ENCODE assay signal across 9 cellular contexts in the genomic region with DNA sequence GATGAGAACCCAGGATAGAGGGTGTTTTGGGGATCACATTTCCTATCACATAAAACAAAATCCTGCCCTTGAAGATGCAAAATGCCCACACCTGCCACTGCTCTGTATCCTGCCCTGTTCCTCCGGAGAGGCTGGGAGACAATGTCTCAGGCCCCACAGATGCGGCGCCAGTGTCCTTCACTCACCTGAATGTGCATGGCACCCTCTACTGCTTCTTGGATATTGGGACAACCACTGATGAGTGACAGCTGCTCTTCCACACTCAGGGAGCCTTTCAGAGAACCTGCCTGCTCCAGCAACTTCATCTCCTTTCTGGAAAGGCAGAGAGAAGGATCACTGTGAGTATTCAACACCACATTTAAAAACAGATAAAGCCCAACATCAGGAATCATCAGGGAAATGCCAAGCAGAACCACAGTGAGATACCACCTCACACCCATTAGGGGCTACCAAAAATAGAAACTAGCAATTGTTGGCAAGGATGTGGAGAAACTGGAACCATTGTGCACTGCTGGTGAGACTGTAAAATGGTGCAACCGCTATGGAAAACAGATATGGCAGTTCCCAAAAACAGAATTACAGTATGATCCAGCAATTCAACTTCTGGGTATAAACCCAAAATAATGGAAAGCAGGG. TPM values are rescaled to one million over a fixed set of nuclear protein-coding genes. Genes with fewer than 3 reads are reported as not detected.
DNase-seq lines count a peak whose midpoint lies in the region; ATAC-seq, FAIRE-seq and TF ChIP-seq lines count a peak whose summit lies in the region.
"Had no signal": no experiment of that assay in that cellular context is flagged by ENCODE, and none has a peak within 500 bp of the region (broad histone marks: within the 10 kb centered on the region; RNA-seq: fewer than 3 reads in every experiment).

No MANE protein-coding gene starts in this region.

- no peaks in the 10 kb centered on the region for H3K23me2 ChIP-seq in H1 (ENCODE audit: low read depth, low read length)

- no peaks in the 10 kb centered on the region for H3K9me3 ChIP-seq in H1 (ENCODE audit: insufficient read depth in 2 of 2, low read depth in 1 of 2, low read length in 1 of 2)

- H3K14ac ChIP-seq in H1 (ENCODE audit: insufficient read length): no peak overlapping the region

- no peaks in the 10 kb centered on the region for H3K79me1 ChIP-seq in H1 (ENCODE audit: low read depth, low read length)

- no peak overlapping the region for H2BK15ac ChIP-seq in H1 (ENCODE audit: low read length)

- no peak overlapping the region for H2BK12ac ChIP-seq in H1 (ENCODE audit: low read depth, low read length)

- no peak overlapping the region for H4K8ac ChIP-seq in H1 (ENCODE audit: extremely low read depth, insufficient read depth, low read length)

- H2BK5ac ChIP-seq in H1 (ENCODE audit: low read depth, low read length): no peak overlapping the region

- peak; percentile 89 to 94 for TF ChIP-seq RAD21 in H1 (IDR thresholded peaks at IDR 0.05 in 1 of 2, conservative IDR thresholded peaks at IDR 0.05 in 1 of 2; ENCODE audit: low read depth in 2 of 2, low read length in 2 of 2)

- no peak overlapping the region for H2BK20ac ChIP-seq in H1 (ENCODE audit: low read length)

- H2AK5ac ChIP-seq in H1 (ENCODE audit: low read depth, low read length): no peak overlapping the region

- no peak overlapping the region for H4K5ac ChIP-seq in H1 (ENCODE audit: insufficient read length, low read depth, low read length)

- H3K56ac ChIP-seq in H1 (replicated peaks; ENCODE audit: insufficient read length, low read depth, low read length): no peak overlapping the region

- H3K18ac ChIP-seq in H1 (ENCODE audit: extremely low read depth, low read length): no peak overlapping the region

- H3K9ac ChIP-seq in H1 (replicated peaks in 1 of 4; ENCODE audit: extremely low read depth in 1 of 4, low read depth in 3 of 4, low read length in 3 of 4): no peak overlapping the region

- ATAC-seq in HG03520 (IDR thresholded peaks at IDR 0.05; ENCODE audit: unreplicated experiment): no peak
- no peak for ATAC-seq in HG03439 (IDR thresholded peaks at IDR 0.05; ENCODE audit: unreplicated experiment)

- CTCF ChIA-PET in H1 (lab: Charles Lee; ENCODE audit: partially characterized antibody): interaction anchor here (0.9 to 3.8 kb wide), 10 partner anchors 189 to 307 kb away, joined by 3 to 23 read pairs (median 4); no protein-coding TSS in a partner anchor

- FAIRE-seq in H1 (lab: Jason Lieb, UNC): no peak

- TF ChIP-seq POLR2A in H1 (IDR thresholded peaks at IDR 0.05; ENCODE audit: control extremely low read depth in 1 of 2, low read depth in 2 of 2, low read length in 2 of 2): no peak

- no peak overlapping the region for H2AFZ ChIP-seq in H1 (ENCODE audit: low read length)

- no peak overlapping the region for H3K4me3 ChIP-seq in H1 (ENCODE audit: extremely low read depth in 1 of 4, insufficient read depth in 2 of 4, low read depth in 3 of 4, low read length in 4 of 4)

- DNase-seq in stimulated activated CD4-positive, alpha-beta T cell treated with anti-CD3 and anti-CD28 coated beads, Interleukin-12 subunit alpha, Interleukin-12 subunit beta, amount 100 ng/mL, for 4 hours: peak; percentile 45
- DNase-seq in stimulated activated CD4-positive, alpha-beta T cell treated with anti-CD3 and anti-CD28 coated beads, Interleukin-2, amount 100 ng/mL, for 48 hours: no peak
- DNase-seq in NCI-H345 treated with DMSO at 0.1 percent for 48 hours (lab: John Stamatoyannopoulos, UW; ENCODE audit: unreplicated experiment): peak; percentile 18
- DNase-seq in H1 (ENCODE audit: low read depth in 1 of 2, low spot score in 2 of 2): no peak
- DNase-seq in H4 (ENCODE audit: low spot score): no peak
- no peak for DNase-seq in SW 1271 (lab: John Stamatoyannopoulos, UW)
- DNase-seq: NCI-H1105 treated with DMSO at 0.1 percent for 48 hours had no signal

- H3K27me3 ChIP-seq in H1 (replicated peaks in 1 of 4; ENCODE audit: control insufficient read depth in 3 of 4, extremely low read depth in 1 of 4, insufficient read depth in 3 of 4, low read length in 3 of 4): no peaks in the 10 kb centered on the region

- no peak overlapping the region for H3K4ac ChIP-seq in H1 (replicated peaks; ENCODE audit: insufficient read length, low read depth, low read length)

- H3K4me1 ChIP-seq in H1 (replicated peaks in 1 of 4; ENCODE audit: control insufficient read depth in 3 of 4, insufficient read depth in 4 of 4, low read length in 3 of 4): no peaks in the 10 kb centered on the region; a peak in 1 of 7 replicates

- POLR2A ChIA-PET in H1 (lab: Charles Lee; ENCODE audit: partially characterized antibody): no interaction called here

- H3K27ac ChIP-seq in H1 (ENCODE audit: low read depth, low read length): no peak overlapping the region

- no peaks in the 10 kb centered on the region for H3K79me2 ChIP-seq in H1 (ENCODE audit: control insufficient read depth in 1 of 2, insufficient read depth in 2 of 2, low read length in 2 of 2)

- H3K36me3 ChIP-seq in H1 (ENCODE audit: control insufficient read depth in 2 of 4, insufficient read depth in 4 of 4, low read length in 3 of 4): no peaks in the 10 kb centered on the region

- TF ChIP-seq CTCF in H1 (IDR thresholded peaks at IDR 0.05; ENCODE audit: control extremely low read depth in 1 of 3, insufficient read depth in 1 of 3, low read depth in 1 of 3, low read length in 3 of 3): peak; percentile 55 to 75 (median 71)

- no peak overlapping the region for H3K4me2 ChIP-seq in H1 (ENCODE audit: insufficient read depth in 1 of 2, low read depth in 2 of 2, low read length in 2 of 2)

- no peaks in the 10 kb centered on the region for H4K20me1 ChIP-seq in H1 (replicated peaks in 1 of 2; ENCODE audit: control insufficient read depth in 1 of 2, insufficient read depth in 2 of 2, low read length in 2 of 2)

- no peak overlapping the region for H2BK120ac ChIP-seq in H1 (replicated peaks; ENCODE audit: low read depth, low read length)

- 54% methylated on average over 4 of the region's 4 CpGs; no CpG with 5 or more reads in 1 of the 2 experiments for WGBS in H1 (ENCODE audit: extremely low coverage in 1 of 2, insufficient coverage in 1 of 2, insufficient read length in 1 of 2, insufficient replicate concordance in 2 of 2, low coverage in 1 of 2, low lambda C conversion rate in 2 of 2, missing lambda C conversion rate in 1 of 2), 2 experiments

- no peak overlapping the region for H4K91ac ChIP-seq in H1 (replicated peaks; ENCODE audit: insufficient read length, low read length)

- no peak overlapping the region for H3K23ac ChIP-seq in H1 (ENCODE audit: insufficient read length)

- no peak for TF ChIP-seq EP300 in H1 (IDR thresholded peaks at IDR 0.05; ENCODE audit: borderline replicate concordance in 1 of 2, low read depth in 2 of 2, low read length in 2 of 2)

TF ChIP-seq in H1, 55 proteins besides CTCF, POLR2A, EP300 and RAD21 (continues in another document):
- TF ChIP-seq SP2 (IDR thresholded peaks at IDR 0.05; ENCODE audit: low read length) (no peak), EGR1 (IDR thresholded peaks at IDR 0.05; ENCODE audit: borderline replicate concordance, low read depth, low read length) (no peak)

RNA-seq across cellular contexts. Expression of gene CRYL1, which starts 36.4 kb away (rescaled TPM):
- 1.8 and 1.9 TPM in 2 replicates for total RNA-seq in H1 (2021; fragmentation: NEBNext Ultra II Directional; extraction: Animal tissue kit (Norgen Biotek cat#: 25700))
- 6.4 and 8.2 TPM in 2 replicates for polyA plus RNA-seq in H1 (2011; rRNA removed)
- 8.1 TPM for polyA plus RNA-seq in H1 (2011; cell fraction: cytosol; rRNA removed)
- 6.2 TPM for polyA plus RNA-seq in H1 (2011; cell fraction: nucleus; rRNA removed)
- 2.1 to 4.5 TPM (median 3.7 TPM) in 4 replicates for polyA plus RNA-seq in H1 (2012, experiment 1 of 2)
- 1.9 TPM for polyA plus RNA-seq in H1 (2012, experiment 2 of 2)
- 2.3 TPM for polyA plus RNA-seq in H1 (2013, experiment 1 of 2)
- polyA plus RNA-seq in H1 (2013, experiment 2 of 2): 2.7 TPM
- polyA minus RNA-seq in H1 (2011; rRNA and poly(A)+ RNA removed): 5.5 and 6.1 TPM in 2 replicates
- not detected for polyA minus RNA-seq in H1 (2011; cell fraction: cytosol; rRNA and poly(A)+ RNA removed)
- 3.3 TPM for polyA minus RNA-seq in H1 (2011; cell fraction: nucleus; rRNA and poly(A)+ RNA removed)
- 1.8 and 6.8 TPM in 2 replicates for total RNA-seq in H4 (2014; rRNA removed; shearing (Covaris generic))

Comparison
In these comparisons a context has a peak if more than half of its experiments do, and no peak if none do; other contexts are left out.
1. DNase-seq: peak in stimulated activated CD4-positive, alpha-beta T cell treated with anti-CD3 and anti-CD28 coated beads, Interleukin-12 subunit alpha, Interleukin-12 subunit beta, amount 100 ng/mL, for 4 hours (single experiment) and NCI-H345 treated with DMSO at 0.1 percent for 48 hours (single experiment); none in stimulated activated CD4-positive, alpha-beta T cell treated with anti-CD3 and anti-CD28 coated beads, Interleukin-2, amount 100 ng/mL, for 48 hours (0 of 2), H1 (0 of 2), H4 (single experiment) and SW 1271 (0 of 2).